22 cellular contexts compared by ENCODE assay signal in genomic region chr6:136757150-136757549, GRCh38. TPM values are rescaled to one million over a fixed set of nuclear protein-coding genes. Genes with fewer than 3 reads are reported as not detected.
DNase-seq lines count a peak whose midpoint lies in the region; ATAC-seq and TF ChIP-seq lines count a peak whose summit lies in the region.
"Had no signal": no experiment of that assay in that cellular context is flagged by ENCODE, and none has a peak within 500 bp of the region (broad histone marks: within the 10 kb centered on the region; RNA-seq: fewer than 3 reads in every experiment).

No MANE protein-coding gene starts in this region.

- H3K4me3 ChIP-seq in left ventricle myocardium inferior = no peak overlapping the region
- H3K4me3 ChIP-seq in right atrium auricular region = no peak overlapping the region
- H3K4me3 ChIP-seq in adrenal gland = no peak overlapping the region
- H3K4me3 ChIP-seq in fibroblast of villous mesenchyme (ENCODE audit: low read depth, low read length) = no peak overlapping the region
- no peak overlapping the region for H3K4me3 ChIP-seq in upper lobe of left lung
- H3K4me3 ChIP-seq: colonic mucosa, mucosa of descending colon, ovary, SK-N-MC, smooth muscle cell had no signal

- H3K4me3 Mint-ChIP-seq in naive thymus-derived CD8-positive, alpha-beta T cell = no peak overlapping the region
- H3K4me3 Mint-ChIP-seq: activated CD4-positive, alpha-beta memory T cell treated with anti-CD3 and anti-CD28 coated beads, Interleukin-2, amount 10 ng/mL, durations not matched to agents 7 days and 5 days; activated T-helper 1 cell treated with anti-CD3 and anti-CD28 coated beads, Interleukin-12 subunit alpha, Interleukin-12 subunit beta, Interleukin-2, Interleukin-4 antibody, amounts not matched to agents 30 ng/mL and 10 ng/mL and 1 ng/mL, durations not matched to agents 14 hours and 24 hours and 36 hours; stimulated activated naive B cell treated with anti-CD40 and anti-IgM and Interleukin-4, amounts not matched to agents 10 μg/mL and 1 μg/mL and 100 μg/mL, for 72 hours had no signal

- peaks cover 21 to 72% (median 47%) of the 10 kb centered on the region in 4 donors for H3K4me1 Mint-ChIP-seq in naive thymus-derived CD8-positive, alpha-beta T cell

- intact Hi-C loops in left ventricle myocardium inferior (cut with micrococcal nuclease) = no loop called here
- intact Hi-C loops in adrenal gland (cut with DNase I) = no loop called here

- H3K4me1 ChIP-seq in left ventricle myocardium inferior = peaks cover 55% of the 10 kb centered on the region
- H3K4me1 ChIP-seq in right atrium auricular region = peaks cover 0 to 26% of the 10 kb centered on the region in 2 donors
- H3K4me1 ChIP-seq in adrenal gland (replicated peaks in 1 of 2) = peaks cover 40 to 84% of the 10 kb centered on the region in 2 donors
- H3K4me1 ChIP-seq in upper lobe of left lung = peaks cover 21 to 47% (median 41%) of the 10 kb centered on the region in 4 donors

- WGBS in adrenal gland, 4 donors = 81 to 87% (median 85%) methylated on average over 2 of the region's 2 CpGs
- 73 to 88% methylated on average over 2 of the region's 2 CpGs for WGBS in upper lobe of left lung, 2 donors

- no peaks in the 10 kb centered on the region for H3K9me3 Mint-ChIP-seq in naive thymus-derived CD8-positive, alpha-beta T cell
- H3K9me3 Mint-ChIP-seq: activated CD4-positive, alpha-beta memory T cell treated with anti-CD3 and anti-CD28 coated beads, Interleukin-2, amount 10 ng/mL, durations not matched to agents 7 days and 5 days; activated T-helper 1 cell treated with anti-CD3 and anti-CD28 coated beads, Interleukin-12 subunit alpha, Interleukin-12 subunit beta, Interleukin-2, Interleukin-4 antibody, amounts not matched to agents 30 ng/mL and 10 ng/mL and 1 ng/mL, durations not matched to agents 14 hours and 24 hours and 36 hours; stimulated activated naive B cell treated with anti-CD40 and anti-IgM and Interleukin-4, amounts not matched to agents 10 μg/mL and 1 μg/mL and 100 μg/mL, for 72 hours had no signal

- H3K27me3 ChIP-seq in left ventricle myocardium inferior (ENCODE audit: low read depth) = no peaks in the 10 kb centered on the region
- no peaks in the 10 kb centered on the region for H3K27me3 ChIP-seq in right atrium auricular region
- no peaks in the 10 kb centered on the region for H3K27me3 ChIP-seq in adrenal gland
- H3K27me3 ChIP-seq in upper lobe of left lung = no peaks in the 10 kb centered on the region
- H3K27me3 ChIP-seq: colonic mucosa, ovary had no signal

- H3K27ac ChIP-seq in left ventricle myocardium inferior (replicated peaks) = peak overlapping the region; percentile 49
- H3K27ac ChIP-seq in right atrium auricular region = no peak overlapping the region
- peak overlapping the region in 3 of 5 donors; percentile 26 to 64 (median 29) for H3K27ac ChIP-seq in adrenal gland
- peak overlapping the region in 3 of 4 donors; percentile 10 to 41 (median 12) for H3K27ac ChIP-seq in upper lobe of left lung
- H3K27ac ChIP-seq: colonic mucosa, epithelial cell of prostate, ovary, SK-N-MC had no signal

- no peak for TF ChIP-seq POLR2A in adrenal gland (IDR thresholded peaks at IDR 0.05)
- no peak for TF ChIP-seq POLR2A in upper lobe of left lung (IDR thresholded peaks at IDR 0.05)

- TF ChIP-seq CTCF in left ventricle myocardium inferior (IDR thresholded peaks at IDR 0.05; ENCODE audit: borderline replicate concordance) (no peak), right atrium auricular region (IDR thresholded peaks at IDR 0.05) (no peak), adrenal gland (IDR thresholded peaks at IDR 0.05) (no peak), fibroblast of villous mesenchyme (IDR thresholded peaks at IDR 0.05; ENCODE audit: insufficient read depth, low read depth, low read length) (no peak), upper lobe of left lung (IDR thresholded peaks at IDR 0.05) (no peak)

- H3K27ac Mint-ChIP-seq in naive thymus-derived CD8-positive, alpha-beta T cell = peak overlapping the region in 2 of 10 donors; percentile 31 to 56
- H3K27ac Mint-ChIP-seq: activated CD4-positive, alpha-beta memory T cell treated with anti-CD3 and anti-CD28 coated beads, Interleukin-2, amount 10 ng/mL, durations not matched to agents 7 days and 5 days; stimulated activated naive B cell treated with anti-CD40 and anti-IgM and Interleukin-4, amounts not matched to agents 10 μg/mL and 1 μg/mL and 100 μg/mL, for 72 hours had no signal

- H3K9me3 ChIP-seq in left ventricle myocardium inferior (replicated peaks) (no peaks in the 10 kb centered on the region), right atrium auricular region (peaks cover 0 to 4% of the 10 kb centered on the region in 2 donors), adrenal gland (replicated peaks in 1 of 3) (no peaks in the 10 kb centered on the region), upper lobe of left lung (no peaks in the 10 kb centered on the region)
- H3K9me3 ChIP-seq: colonic mucosa, mucosa of descending colon, ovary had no signal

- POLR2A ChIA-PET in naive thymus-derived CD8-positive, alpha-beta T cell (lab: Charles Lee) = interaction anchor here (0.8 kb wide), 1 partner anchor 30 kb away, joined by 5 read pairs; no protein-coding TSS in a partner anchor

- peaks cover 0 to 4% (median 0%) of the 10 kb centered on the region in 3 donors for H3K36me3 Mint-ChIP-seq in naive thymus-derived CD8-positive, alpha-beta T cell

- no peaks in the 10 kb centered on the region for H3K36me3 ChIP-seq in left ventricle myocardium inferior
- no peaks in the 10 kb centered on the region for H3K36me3 ChIP-seq in right atrium auricular region
- H3K36me3 ChIP-seq in adrenal gland (replicated peaks in 1 of 2) = no peaks in the 10 kb centered on the region
- no peaks in the 10 kb centered on the region for H3K36me3 ChIP-seq in upper lobe of left lung
- H3K36me3 ChIP-seq: colonic mucosa, ovary had no signal

- ATAC-seq in upper lobe of left lung (ENCODE audit: low FRiP score in 2 of 2) = peak in 1 of 2 donors; percentile 47
- ATAC-seq in naive thymus-derived CD8-positive, alpha-beta T cell = no peak
- no peak for ATAC-seq in GM19035 (IDR thresholded peaks at IDR 0.05; ENCODE audit: unreplicated experiment)
- no peak for ATAC-seq in HG02642 (IDR thresholded peaks at IDR 0.05; ENCODE audit: poor library complexity, unreplicated experiment)
- ATAC-seq: HCT116; mucosa of descending colon; stimulated activated naive B cell treated with anti-CD40 and anti-IgM and Interleukin-4, amounts not matched to agents 10 μg/mL and 1 μg/mL and 100 μg/mL, for 72 hours had no signal

- no peak for DNase-seq in left ventricle myocardium inferior
- DNase-seq in right atrium auricular region (ENCODE audit: low spot score) = no peak
- DNase-seq in adrenal gland = no peak
- peak; percentile 64 for DNase-seq in fibroblast of villous mesenchyme (ENCODE audit: low read depth)
- DNase-seq in upper lobe of left lung = no peak
- DNase-seq in naive thymus-derived CD8-positive, alpha-beta T cell = no peak
- DNase-seq: activated CD4-positive, alpha-beta memory T cell treated with anti-CD3 and anti-CD28 coated beads, Interleukin-2, amount 10 ng/mL, durations not matched to agents 7 days and 5 days; amygdala; colonic mucosa; COR-L47; mucosa of descending colon; NCI-H1436; ovary; stimulated activated naive B cell treated with anti-CD40 and anti-IgM and Interleukin-4, amounts not matched to agents 10 μg/mL and 1 μg/mL and 100 μg/mL, for 72 hours had no signal

- no peak for TF ChIP-seq EP300 in upper lobe of left lung (IDR thresholded peaks at IDR 0.05)

- H3K27me3 Mint-ChIP-seq in naive thymus-derived CD8-positive, alpha-beta T cell = no peaks in the 10 kb centered on the region
- H3K27me3 Mint-ChIP-seq: activated CD4-positive, alpha-beta memory T cell treated with anti-CD3 and anti-CD28 coated beads, Interleukin-2, amount 10 ng/mL, durations not matched to agents 7 days and 5 days; stimulated activated naive B cell treated with anti-CD40 and anti-IgM and Interleukin-4, amounts not matched to agents 10 μg/mL and 1 μg/mL and 100 μg/mL, for 72 hours had no signal

RNA-seq across cellular contexts. Expression of gene MAP3K5, which starts 35.1 kb away (rescaled TPM):
- 44.1 TPM for total RNA-seq in left ventricle myocardium inferior
- total RNA-seq in right atrium auricular region = 10 to 100 TPM in 1 of 2 donors, 1 to 10 TPM in 1; 6.7 to 11.9 TPM
- total RNA-seq in adrenal gland = 100 to 1,000 TPM; 139 to 306 (median 247) TPM
- polyA plus RNA-seq in adrenal gland = 100 to 1,000 TPM in 1 of 3 donors, 10 to 100 TPM in 2; 41.9 to 124 (median 53.3) TPM
- 30.6 and 84.6 TPM in 2 replicates for total RNA-seq in fibroblast of villous mesenchyme
- total RNA-seq in upper lobe of left lung = 10 to 100 TPM; 26.4 to 45.1 (median 41.8) TPM
- 1 to 10 TPM; 7.7 to 8.7 TPM for total RNA-seq in naive thymus-derived CD8-positive, alpha-beta T cell
- polyA plus RNA-seq in naive thymus-derived CD8-positive, alpha-beta T cell = 1 to 10 TPM; 3.0 to 4.5 (median 3.1) TPM
- total RNA-seq: G401 had no signal

Comparison
In these comparisons a context has a peak if more than half of its experiments do, and no peak if none do; other contexts are left out.
1. H3K27ac ChIP-seq: peak in left ventricle myocardium inferior (single experiment), adrenal gland (3 of 5) and upper lobe of left lung (3 of 4); none in right atrium auricular region (0 of 2).